1 cellular context compared by ENCODE assay signal in the genomic region with DNA sequence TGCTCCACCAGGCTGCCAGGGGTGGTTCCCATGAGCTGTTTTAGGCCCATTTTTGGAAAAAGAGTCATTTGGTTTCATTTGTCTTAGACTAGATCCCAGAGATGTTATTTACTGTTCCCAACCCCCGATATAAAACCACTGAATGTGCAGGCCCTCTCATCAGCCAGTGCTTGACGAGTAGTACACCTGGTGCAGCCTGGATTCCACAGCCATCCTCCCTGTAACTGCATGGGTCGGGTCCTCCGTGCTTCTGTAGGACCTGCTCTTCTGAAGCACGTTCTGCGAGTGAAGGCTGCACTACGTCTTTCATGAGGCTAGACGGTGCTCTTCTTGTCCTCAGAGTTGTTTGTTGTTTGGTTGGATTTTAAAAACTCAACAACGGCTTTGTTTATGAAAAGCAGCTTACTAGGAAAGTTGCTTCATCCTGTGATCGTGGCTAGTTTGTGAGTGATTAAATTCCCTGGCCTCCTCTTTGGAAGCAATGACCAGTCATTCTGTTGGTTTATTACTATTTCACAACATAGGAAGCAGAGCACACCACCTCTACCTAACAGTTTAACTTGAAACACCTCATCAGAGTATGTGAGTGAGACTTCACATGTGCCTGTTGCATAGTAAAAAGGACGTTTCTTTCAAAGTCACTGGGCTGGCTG.
A peak's percentile ranks its signal among the peaks of the same experiment; 100 is the strongest.
TF ChIP-seq lines count a peak whose summit lies in the region.

No MANE protein-coding gene starts in this region.

TF ChIP-seq in IMR-90, 13 proteins besides CTCF, POLR2A, EP300 and RAD21:
- TF ChIP-seq BHLHE40 (IDR thresholded peaks at IDR 0.05; ENCODE audit: low read depth, low read length) (peak; percentile 83), FOS (IDR thresholded peaks at IDR 0.05; ENCODE audit: low read depth, low read length) (0 out of 2 replicates have a peak, but pooled peaks have one; percentile 46), CEBPB (IDR thresholded peaks at IDR 0.05; ENCODE audit: low read depth, low read length) (peak; percentile 98), SMC3 (IDR thresholded peaks at IDR 0.05; ENCODE audit: low read depth, low read length) (no peak; the same call in 1 of the 2 replicates)
TF ChIP-seq in IMR-90: peak in this region for 3.
